ENCODE assay signal across 15 cellular contexts in the genomic region with DNA sequence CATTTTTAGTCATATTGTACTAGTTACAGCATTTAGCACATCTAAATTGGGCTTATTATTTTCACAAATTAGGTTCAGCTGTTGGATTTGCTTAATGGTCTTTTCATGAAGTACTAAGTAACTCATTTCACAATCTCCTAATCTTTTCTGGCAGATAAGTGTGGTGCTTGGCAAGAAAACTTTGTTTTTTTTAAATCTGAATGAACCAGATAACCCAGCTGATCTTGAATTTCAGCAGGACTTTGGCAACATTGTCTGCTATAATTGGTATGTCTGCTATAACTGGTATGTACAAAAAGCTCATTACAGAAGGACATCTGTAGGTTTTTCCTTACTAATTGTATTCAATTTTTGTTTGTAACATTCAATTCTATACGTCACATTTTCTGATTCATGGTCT. TPM values are rescaled to one million over a fixed set of nuclear protein-coding genes. Genes with fewer than 3 reads are reported as not detected.
DNase-seq lines count a peak whose midpoint lies in the region; ATAC-seq and TF ChIP-seq lines count a peak whose summit lies in the region.
"Had no signal": no experiment of that assay in that cellular context is flagged by ENCODE, and none has a peak within 500 bp of the region (broad histone marks: within the 10 kb centered on the region; RNA-seq: fewer than 3 reads in every experiment).

No MANE protein-coding gene starts in this region.

- no peak overlapping the region for H3K27ac Mint-ChIP-seq in T-helper 17 cell
- H3K27ac Mint-ChIP-seq: B cell; CD4-positive, CD25-positive, alpha-beta regulatory T cell had no signal

- peaks cover 0 to 8% (median 3%) of the 10 kb centered on the region in 4 donors for H3K4me1 ChIP-seq in right lobe of liver

- TF ChIP-seq POLR2A in right lobe of liver (IDR thresholded peaks at IDR 0.05) = no peak

- no peaks in the 10 kb centered on the region for H3K9me3 ChIP-seq in right lobe of liver
- no peaks in the 10 kb centered on the region for H3K9me3 ChIP-seq in T-helper 17 cell (ENCODE audit: control insufficient read depth, low read length, poor library complexity, severe bottlenecking)

- no peaks in the 10 kb centered on the region for H3K4me1 Mint-ChIP-seq in T-helper 17 cell
- H3K4me1 Mint-ChIP-seq: B cell; CD4-positive, CD25-positive, alpha-beta regulatory T cell had no signal

- intact Hi-C loops in right lobe of liver (cut with DNase I) = no loop called here

- no peaks in the 10 kb centered on the region for H3K27me3 Mint-ChIP-seq in T-helper 17 cell
- H3K27me3 Mint-ChIP-seq: B cell; CD4-positive, CD25-positive, alpha-beta regulatory T cell had no signal

- H3K27me3 ChIP-seq in right lobe of liver = no peaks in the 10 kb centered on the region

- no peaks in the 10 kb centered on the region for H3K36me3 ChIP-seq in right lobe of liver

- peak overlapping the region in 1 of 3 donors; percentile 35 for H3K27ac ChIP-seq in right lobe of liver

- H3K4me3 Mint-ChIP-seq in T-helper 17 cell = no peak overlapping the region
- H3K4me3 Mint-ChIP-seq: B cell; CD4-positive, CD25-positive, alpha-beta regulatory T cell had no signal

- no peak for ATAC-seq in SK-N-SH treated with all-trans-retinoic acid at 6 μM for 48 hours
- ATAC-seq in right lobe of liver = peak; percentile 79 to 95 (median 92)
- ATAC-seq in T-helper 17 cell = no peak
- no peak for ATAC-seq in GM21515 (IDR thresholded peaks at IDR 0.05; ENCODE audit: unreplicated experiment)

- DNase-seq in GM04503 (ENCODE audit: low read depth) (peak; percentile 3), fibroblast of peridontal ligament (ENCODE audit: extremely low read depth) (peak; percentile 25), right lobe of liver (no peak), DMS153 treated with DMSO at 0.1 percent for 48 hours (lab: John Stamatoyannopoulos, UW; ENCODE audit: unreplicated experiment) (no peak), T-helper 17 cell (no peak)
- DNase-seq: ACHN; Calu3; CD4-positive, CD25-positive, alpha-beta regulatory T cell; KG1; NCI-H1048; NCI-H510A treated with DMSO at 0.1 percent for 48 hours; NCI-H82 had no signal

- 50% methylated on average over 1 of the region's 1 CpG for WGBS in right lobe of liver (ENCODE audit: insufficient coverage, low coverage, low lambda C conversion rate, missing lambda C conversion rate)

- TF ChIP-seq CTCF in right lobe of liver (IDR thresholded peaks at IDR 0.05) = no peak

- H3K36me3 Mint-ChIP-seq in T-helper 17 cell (ENCODE audit: low read depth) = peaks cover 11% of the 10 kb centered on the region

- no peak overlapping the region for H3K4me3 ChIP-seq in right lobe of liver

TF ChIP-seq in SK-N-SH treated with all-trans-retinoic acid at 6 μM for 48 hours, 23 proteins besides CTCF, POLR2A, EP300 and RAD21:
- TF ChIP-seq, protein P1, sequence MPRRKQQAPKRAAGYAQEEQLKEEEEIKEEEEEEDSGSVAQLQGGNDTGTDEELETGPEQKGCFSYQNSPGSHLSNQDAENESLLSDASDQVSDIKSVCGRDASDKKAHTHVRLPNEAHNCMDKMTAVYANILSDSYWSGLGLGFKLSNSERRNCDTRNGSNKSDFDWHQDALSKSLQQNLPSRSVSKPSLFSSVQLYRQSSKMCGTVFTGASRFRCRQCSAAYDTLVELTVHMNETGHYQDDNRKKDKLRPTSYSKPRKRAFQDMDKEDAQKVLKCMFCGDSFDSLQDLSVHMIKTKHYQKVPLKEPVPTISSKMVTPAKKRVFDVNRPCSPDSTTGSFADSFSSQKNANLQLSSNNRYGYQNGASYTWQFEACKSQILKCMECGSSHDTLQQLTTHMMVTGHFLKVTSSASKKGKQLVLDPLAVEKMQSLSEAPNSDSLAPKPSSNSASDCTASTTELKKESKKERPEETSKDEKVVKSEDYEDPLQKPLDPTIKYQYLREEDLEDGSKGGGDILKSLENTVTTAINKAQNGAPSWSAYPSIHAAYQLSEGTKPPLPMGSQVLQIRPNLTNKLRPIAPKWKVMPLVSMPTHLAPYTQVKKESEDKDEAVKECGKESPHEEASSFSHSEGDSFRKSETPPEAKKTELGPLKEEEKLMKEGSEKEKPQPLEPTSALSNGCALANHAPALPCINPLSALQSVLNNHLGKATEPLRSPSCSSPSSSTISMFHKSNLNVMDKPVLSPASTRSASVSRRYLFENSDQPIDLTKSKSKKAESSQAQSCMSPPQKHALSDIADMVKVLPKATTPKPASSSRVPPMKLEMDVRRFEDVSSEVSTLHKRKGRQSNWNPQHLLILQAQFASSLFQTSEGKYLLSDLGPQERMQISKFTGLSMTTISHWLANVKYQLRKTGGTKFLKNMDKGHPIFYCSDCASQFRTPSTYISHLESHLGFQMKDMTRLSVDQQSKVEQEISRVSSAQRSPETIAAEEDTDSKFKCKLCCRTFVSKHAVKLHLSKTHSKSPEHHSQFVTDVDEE (CRISPR knock-in tag; IDR thresholded peaks at IDR 0.05) = peak; percentile 71
- no peak for TF ChIP-seq ARNTL (CRISPR knock-in tag; IDR thresholded peaks at IDR 0.05; ENCODE audit: borderline replicate concordance, low read depth)
- TF ChIP-seq, protein P2, sequence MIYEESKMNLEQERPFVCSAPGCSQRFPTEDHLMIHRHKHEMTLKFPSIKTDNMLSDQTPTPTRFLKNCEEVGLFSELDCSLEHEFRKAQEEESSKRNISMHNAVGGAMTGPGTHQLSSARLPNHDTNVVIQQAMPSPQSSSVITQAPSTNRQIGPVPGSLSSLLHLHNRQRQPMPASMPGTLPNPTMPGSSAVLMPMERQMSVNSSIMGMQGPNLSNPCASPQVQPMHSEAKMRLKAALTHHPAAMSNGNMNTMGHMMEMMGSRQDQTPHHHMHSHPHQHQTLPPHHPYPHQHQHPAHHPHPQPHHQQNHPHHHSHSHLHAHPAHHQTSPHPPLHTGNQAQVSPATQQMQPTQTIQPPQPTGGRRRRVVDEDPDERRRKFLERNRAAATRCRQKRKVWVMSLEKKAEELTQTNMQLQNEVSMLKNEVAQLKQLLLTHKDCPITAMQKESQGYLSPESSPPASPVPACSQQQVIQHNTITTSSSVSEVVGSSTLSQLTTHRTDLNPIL (CRISPR knock-in tag; IDR thresholded peaks at IDR 0.05; ENCODE audit: low read depth) = peak; percentile 50; the same call in 1 of the 2 replicates
- no peak for TF ChIP-seq GLIS3 (CRISPR knock-in tag; IDR thresholded peaks at IDR 0.05)
- peak; percentile 33; the same call in 1 of the 2 replicates for TF ChIP-seq ZNF8 (CRISPR knock-in tag; IDR thresholded peaks at IDR 0.05)
- TF ChIP-seq TCF4 (CRISPR knock-in tag; IDR thresholded peaks at IDR 0.05; ENCODE audit: borderline replicate concordance) = peak; percentile 94
- peak; percentile 85 for TF ChIP-seq ISL1 (CRISPR knock-in tag; IDR thresholded peaks at IDR 0.05)
- TF ChIP-seq, protein P3, sequence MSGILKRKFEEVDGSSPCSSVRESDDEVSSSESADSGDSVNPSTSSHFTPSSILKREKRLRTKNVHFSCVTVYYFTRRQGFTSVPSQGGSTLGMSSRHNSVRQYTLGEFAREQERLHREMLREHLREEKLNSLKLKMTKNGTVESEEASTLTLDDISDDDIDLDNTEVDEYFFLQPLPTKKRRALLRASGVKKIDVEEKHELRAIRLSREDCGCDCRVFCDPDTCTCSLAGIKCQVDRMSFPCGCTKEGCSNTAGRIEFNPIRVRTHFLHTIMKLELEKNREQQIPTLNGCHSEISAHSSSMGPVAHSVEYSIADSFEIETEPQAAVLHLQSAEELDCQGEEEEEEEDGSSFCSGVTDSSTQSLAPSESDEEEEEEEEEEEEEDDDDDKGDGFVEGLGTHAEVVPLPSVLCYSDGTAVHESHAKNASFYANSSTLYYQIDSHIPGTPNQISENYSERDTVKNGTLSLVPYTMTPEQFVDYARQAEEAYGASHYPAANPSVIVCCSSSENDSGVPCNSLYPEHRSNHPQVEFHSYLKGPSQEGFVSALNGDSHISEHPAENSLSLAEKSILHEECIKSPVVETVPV (CRISPR knock-in tag; IDR thresholded peaks at IDR 0.05) = peak; percentile 88

RNA-seq across cellular contexts. Expression of a gene that starts 22.7 kb away (rescaled TPM):
- total RNA-seq in right lobe of liver (10 to 100 TPM; 11.4 to 22.2 (median 16.9) TPM), T-helper 17 cell (10 to 100 TPM; 14.1 to 15.5 TPM)

Comparison
In these comparisons a context has a peak if more than half of its experiments do, and no peak if none do; other contexts are left out.
1. DNase-seq: peak in GM04503 (single experiment) and fibroblast of peridontal ligament (single experiment); none in right lobe of liver (0 of 3), DMS153 treated with DMSO at 0.1 percent for 48 hours (single experiment) and T-helper 17 cell (0 of 3).
2. ATAC-seq: peak in right lobe of liver (4 of 4); none in SK-N-SH treated with all-trans-retinoic acid at 6 μM for 48 hours (single experiment), T-helper 17 cell (single experiment) and GM21515 (single experiment).